ENCODE assay signal across 19 cellular contexts in genomic region chr2:95057535-95058453, GRCh38. TPM values are rescaled to one million over a fixed set of nuclear protein-coding genes. Genes with fewer than 3 reads are reported as not detected.
DNase-seq lines count a peak whose midpoint lies in the region; ATAC-seq and TF ChIP-seq lines count a peak whose summit lies in the region.
"Had no signal": no experiment of that assay in that cellular context is flagged by ENCODE, and none has a peak within 500 bp of the region (broad histone marks: within the 10 kb centered on the region; RNA-seq: fewer than 3 reads in every experiment).

No MANE protein-coding gene starts in this region.

- H3K4me1 Mint-ChIP-seq in naive thymus-derived CD4-positive, alpha-beta T cell, result peaks cover 40 to 84% (median 80%) of the 10 kb centered on the region in 7 donors
- H3K4me1 Mint-ChIP-seq in type B pancreatic cell (ENCODE audit: unreplicated experiment), result peaks cover 28% of the 10 kb centered on the region
- peaks cover 63% of the 10 kb centered on the region for H3K4me1 Mint-ChIP-seq in activated CD4-positive, alpha-beta T cell treated with anti-CD3 and anti-CD28 coated beads, Interleukin-2, amount 10 ng/mL, durations not matched to agents 7 days and 5 days

- H3K9me3 ChIP-seq in naive thymus-derived CD4-positive, alpha-beta T cell (ENCODE audit: control insufficient read depth in 2 of 3, low read length in 3 of 3), result no peaks in the 10 kb centered on the region
- H3K9me3 ChIP-seq: vagina had no signal

- CTCF ChIA-PET in naive thymus-derived CD4-positive, alpha-beta T cell (lab: Charles Lee), result interaction anchor here (1.3 to 8.9 kb wide), 2 partner anchors 19 to 35 kb away, joined by 5 to 163 read pairs; no protein-coding TSS in a partner anchor
- CTCF ChIA-PET in activated CD4-positive, alpha-beta T cell treated with anti-CD3 and anti-CD28 coated beads, Interleukin-2, amount 10 ng/mL, durations not matched to agents 7 days and 5 days (lab: Charles Lee), result interaction anchor here (0.8 to 4.5 kb wide), 3 partner anchors 16 to 22 kb away, joined by 3 to 13 read pairs (median 5); no protein-coding TSS in a partner anchor

- no peaks in the 10 kb centered on the region for H3K9me3 Mint-ChIP-seq in naive thymus-derived CD4-positive, alpha-beta T cell
- H3K9me3 Mint-ChIP-seq in type B pancreatic cell, result no peaks in the 10 kb centered on the region
- H3K9me3 Mint-ChIP-seq in activated CD4-positive, alpha-beta T cell treated with anti-CD3 and anti-CD28 coated beads, Interleukin-2, amount 10 ng/mL, durations not matched to agents 7 days and 5 days, result no peaks in the 10 kb centered on the region
- H3K9me3 Mint-ChIP-seq: activated naive CD4-positive, alpha-beta T cell treated with anti-CD3 and anti-CD28 coated beads, Interleukin-2, amount 50 U/mL, for 24 hours; naive B cell; T-cell had no signal

- H3K36me3 ChIP-seq in naive thymus-derived CD4-positive, alpha-beta T cell (ENCODE audit: control insufficient read depth in 2 of 3, insufficient read depth in 3 of 3, low read length in 3 of 3), result peaks cover 0 to under 1% (median 0%) of the 10 kb centered on the region in 3 experiments
- H3K36me3 ChIP-seq: vagina had no signal

- POLR2A ChIA-PET in naive thymus-derived CD4-positive, alpha-beta T cell (lab: Charles Lee), result interaction anchor here (0.9 to 21.6 kb wide), 5 partner anchors 8 to 31 kb away, joined by 3 to 581 read pairs (median 6); partner anchors contain the start of gene MAL
- POLR2A ChIA-PET in activated CD4-positive, alpha-beta T cell treated with anti-CD3 and anti-CD28 coated beads, Interleukin-2, amount 10 ng/mL, durations not matched to agents 7 days and 5 days (lab: Charles Lee), result no interaction called here

- intact Hi-C loops in dorsolateral prefrontal cortex (cut with DNase I), result loop anchor here (1.0 to 2.0 kb wide), 3 partner anchors 20 to 33 kb away; partner anchors contain the start of gene MAL (in 2 of the 2)
- intact Hi-C loops in naive thymus-derived CD4-positive, alpha-beta T cell (cut with micrococcal nuclease), result no loop called here

- H3K36me3 Mint-ChIP-seq in naive thymus-derived CD4-positive, alpha-beta T cell, result peaks cover 0 to 29% (median 16%) of the 10 kb centered on the region in 5 donors
- H3K36me3 Mint-ChIP-seq in type B pancreatic cell, result no peaks in the 10 kb centered on the region
- peaks cover 27% of the 10 kb centered on the region for H3K36me3 Mint-ChIP-seq in activated CD4-positive, alpha-beta T cell treated with anti-CD3 and anti-CD28 coated beads, Interleukin-2, amount 10 ng/mL, durations not matched to agents 7 days and 5 days (ENCODE audit: low read depth)
- H3K36me3 Mint-ChIP-seq: naive B cell had no signal

- peak overlapping the region in 56 of 59 donors; percentile 3 to 68 (median 42) for H3K4me3 ChIP-seq in dorsolateral prefrontal cortex
- no peak overlapping the region for H3K4me3 ChIP-seq in naive thymus-derived CD4-positive, alpha-beta T cell (ENCODE audit: low read length)
- H3K4me3 ChIP-seq: smooth muscle cell, vagina had no signal

- peaks cover 0 to 2% (median 0%) of the 10 kb centered on the region in 45 donors for H3K27me3 ChIP-seq in dorsolateral prefrontal cortex
- no peaks in the 10 kb centered on the region for H3K27me3 ChIP-seq in naive thymus-derived CD4-positive, alpha-beta T cell (ENCODE audit: control insufficient read depth in 2 of 2, insufficient read depth in 2 of 2, low read length in 2 of 2)
- H3K27me3 ChIP-seq: vagina had no signal

- TF ChIP-seq CTCF in dorsolateral prefrontal cortex (IDR thresholded peaks at IDR 0.05 in 54 of 56, conservative IDR thresholded peaks at IDR 0.05 in 2 of 56; ENCODE audit: low read depth in 1 of 56, partially characterized antibody in 56 of 56) (peak in 4 of 56 donors; percentile 10 to 42 (median 13)), type B pancreatic cell (conservative IDR thresholded peaks at IDR 0.05) (no peak)

- H3K4me3 Mint-ChIP-seq in naive thymus-derived CD4-positive, alpha-beta T cell, result peak overlapping the region in 3 of 10 donors; percentile 18 to 58 (median 49)
- H3K4me3 Mint-ChIP-seq in type B pancreatic cell, result peak overlapping the region; percentile 7
- H3K4me3 Mint-ChIP-seq in activated CD4-positive, alpha-beta T cell treated with anti-CD3 and anti-CD28 coated beads, Interleukin-2, amount 10 ng/mL, durations not matched to agents 7 days and 5 days, result no peak overlapping the region
- H3K4me3 Mint-ChIP-seq: activated naive CD4-positive, alpha-beta T cell treated with anti-CD3 and anti-CD28 coated beads, Interleukin-2, amount 50 U/mL, for 24 hours; naive B cell; T-cell had no signal

- peaks cover 0 to 62% of the 10 kb centered on the region in 2 donors for H3K4me1 ChIP-seq in naive thymus-derived CD4-positive, alpha-beta T cell (ENCODE audit: control insufficient read depth in 2 of 2, insufficient read depth in 2 of 2, low read length in 2 of 2)

- no peak for ATAC-seq in naive thymus-derived CD4-positive, alpha-beta T cell
- ATAC-seq in GM21786 (IDR thresholded peaks at IDR 0.05; ENCODE audit: unreplicated experiment), result no peak

- peak; percentile 2 for DNase-seq in activated naive CD4-positive, alpha-beta T cell treated with anti-CD3 and anti-CD28 coated beads, Interleukin-2, amount 50 U/mL, for 16 hours
- no peak for DNase-seq in activated naive CD4-positive, alpha-beta T cell (lab: John Stamatoyannopoulos, UW)
- DNase-seq in dorsolateral prefrontal cortex (peak; percentile 22 to 95 (median 90)), type B pancreatic cell (ENCODE audit: extremely low spot score, unreplicated experiment) (no peak)
- DNase-seq in naive thymus-derived CD4-positive, alpha-beta T cell, result peak in 1 of 9 donors; percentile 8
- no peak for DNase-seq in activated CD4-positive, alpha-beta T cell treated with anti-CD3 and anti-CD28 coated beads, Interleukin-2, amount 10 ng/mL, durations not matched to agents 7 days and 5 days
- DNase-seq in stimulated activated naive CD4-positive, alpha-beta T cell (lab: John Stamatoyannopoulos, UW), result no peak
- DNase-seq: activated CD4-positive, alpha-beta T cell treated with anti-CD3 and anti-CD28 coated beads for 48 hours; DMS79 treated with DMSO at 0.1 percent for 48 hours; HCEC 1CT; naive B cell; NCI-H446 had no signal

- peak overlapping the region in 8 of 9 donors; percentile 51 to 72 (median 62) for H3K27ac Mint-ChIP-seq in naive thymus-derived CD4-positive, alpha-beta T cell
- H3K27ac Mint-ChIP-seq in type B pancreatic cell, result peak overlapping the region; percentile 2
- no peak overlapping the region for H3K27ac Mint-ChIP-seq in activated CD4-positive, alpha-beta T cell treated with anti-CD3 and anti-CD28 coated beads, Interleukin-2, amount 10 ng/mL, durations not matched to agents 7 days and 5 days
- H3K27ac Mint-ChIP-seq: activated naive CD4-positive, alpha-beta T cell treated with anti-CD3 and anti-CD28 coated beads, Interleukin-2, amount 50 U/mL, for 24 hours had no signal

- peak overlapping the region; percentile 79 to 100 (median 98) for H3K27ac ChIP-seq in dorsolateral prefrontal cortex
- H3K27ac ChIP-seq in naive thymus-derived CD4-positive, alpha-beta T cell (ENCODE audit: low read depth, low read length), result no peak overlapping the region
- H3K27ac ChIP-seq: vagina had no signal

- no peaks in the 10 kb centered on the region for H3K27me3 Mint-ChIP-seq in naive thymus-derived CD4-positive, alpha-beta T cell
- H3K27me3 Mint-ChIP-seq in type B pancreatic cell, result peaks cover 4% of the 10 kb centered on the region
- no peaks in the 10 kb centered on the region for H3K27me3 Mint-ChIP-seq in activated CD4-positive, alpha-beta T cell treated with anti-CD3 and anti-CD28 coated beads, Interleukin-2, amount 10 ng/mL, durations not matched to agents 7 days and 5 days
- H3K27me3 Mint-ChIP-seq: activated naive CD4-positive, alpha-beta T cell treated with anti-CD3 and anti-CD28 coated beads, Interleukin-2, amount 50 U/mL, for 24 hours; T-cell had no signal

RNA-seq across cellular contexts. Expression of gene MAL, which starts 32.3 kb away (rescaled TPM):
- 100 to 1,000 TPM in 74 of 120 experiments, 10 to 100 TPM in 46; 24.0 to 522 (median 118) TPM for total RNA-seq in dorsolateral prefrontal cortex
- 100 to 1,000 TPM; 124 to 575 (median 159) TPM for total RNA-seq in naive thymus-derived CD4-positive, alpha-beta T cell
- polyA plus RNA-seq in naive thymus-derived CD4-positive, alpha-beta T cell, result 100 to 1,000 TPM; 355 to 408 TPM
- 205 and 250 TPM in 2 replicates for total RNA-seq in type B pancreatic cell (ENCODE audit: low replicate concordance)
- total RNA-seq in activated CD4-positive, alpha-beta T cell treated with anti-CD3 and anti-CD28 coated beads, Interleukin-2, amount 10 ng/mL, durations not matched to agents 7 days and 5 days, result 100 to 1,000 TPM; 237 to 339 TPM
- total RNA-seq: MCF 10A, OCI-LY7, smooth muscle cell had no signal
- polyA plus RNA-seq: smooth muscle cell had no signal

Comparison
In these comparisons a context has a peak if more than half of its experiments do, and no peak if none do; other contexts are left out.
1. DNase-seq: peak in activated naive CD4-positive, alpha-beta T cell treated with anti-CD3 and anti-CD28 coated beads, Interleukin-2, amount 50 U/mL, for 16 hours (single experiment) and dorsolateral prefrontal cortex (10 of 10); none in activated naive CD4-positive, alpha-beta T cell (0 of 4), type B pancreatic cell (single experiment), activated CD4-positive, alpha-beta T cell treated with anti-CD3 and anti-CD28 coated beads, Interleukin-2, amount 10 ng/mL, durations not matched to agents 7 days and 5 days (single experiment) and stimulated activated naive CD4-positive, alpha-beta T cell (0 of 6).
2. intact Hi-C loops: an anchor here in dorsolateral prefrontal cortex (1.0 to 2.0 kb wide); none called in naive thymus-derived CD4-positive, alpha-beta T cell.